In the genomic region with DNA sequence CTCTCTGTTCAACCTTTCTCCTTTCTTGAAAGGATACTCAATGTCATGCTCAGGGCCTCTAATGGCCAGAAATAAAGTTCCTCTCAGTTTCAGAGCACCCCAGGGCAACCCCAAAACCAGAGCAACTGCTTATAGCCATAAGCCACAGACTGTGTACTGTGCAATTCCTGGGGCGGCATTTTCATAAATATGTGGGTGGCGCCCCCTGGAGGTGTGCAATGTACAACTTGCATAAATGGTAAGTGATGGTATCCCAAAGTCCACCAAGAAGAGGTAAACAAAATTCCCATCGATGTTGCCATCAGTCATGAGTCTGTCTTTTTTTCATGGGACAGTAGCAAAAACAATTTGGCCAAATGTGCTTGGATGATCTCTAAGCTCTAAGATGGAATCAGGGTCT, we compare ENCODE assay signal across 8 cellular contexts.
DNase-seq lines count a peak whose midpoint lies in the region; ATAC-seq, FAIRE-seq and TF ChIP-seq lines count a peak whose summit lies in the region.
"Not testable (repeated sequence)": the region's sequence is repeated elsewhere in the genome, so short reads cannot be mapped to it uniquely, and the experiment has no call there.

No MANE protein-coding gene starts in this region.

- in situ Hi-C loops in GM12878 (cut with MboI) = not testable (repeated sequence)

- TF ChIP-seq CTCF in BE2C (IDR thresholded peaks at IDR 0.05; ENCODE audit: low read depth, low read length) (peak; percentile 30; the same call in 1 of the 2 replicates), H9 (conservative IDR thresholded peaks at IDR 0.05) (peak; percentile 52), OCI-LY1 (IDR thresholded peaks at IDR 0.05; ENCODE audit: low read length) (peak; percentile 10; the same call in 1 of the 2 replicates), fibroblast of mammary gland (conservative IDR thresholded peaks at IDR 0.05; ENCODE audit: control insufficient read depth, insufficient read depth, low read depth, low read length) (peak; percentile 10), neural crest cell (conservative IDR thresholded peaks at IDR 0.05) (peak; percentile 34)
- TF ChIP-seq CTCF in GM12878 (IDR thresholded peaks at IDR 0.05 in 2 of 3, conservative IDR thresholded peaks at IDR 0.05 in 1 of 3; ENCODE audit: control insufficient read depth in 2 of 3, extremely low read depth in 1 of 3, insufficient read depth in 1 of 3, low read depth in 3 of 3, low read length in 3 of 3) = not testable (repeated sequence)

- not testable (repeated sequence) for H3K4me3 ChIP-seq in BE2C (ENCODE audit: low read depth, low read length); OCI-LY1 (ENCODE audit: low read depth, low read length, poor library complexity, severe bottlenecking); GM12878; fibroblast of mammary gland (ENCODE audit: control insufficient read depth, low read depth, low read length)

- not testable (repeated sequence) for DNase-seq in BE2C; H9; GM12878 (ENCODE audit: low read depth, low spot score); fibroblast of mammary gland (ENCODE audit: low read depth); neural crest cell (ENCODE audit: low read depth, low spot score)
- DNase-seq in activated CD4-positive, alpha-beta T cell treated with anti-CD3 and anti-CD28 coated beads, Interleukin-2, amount 50 U/mL, for 1 hour = peak; percentile 1
- peak; percentile 44 for DNase-seq in stimulated activated CD8-positive, alpha-beta memory T cell treated with anti-CD3 and anti-CD28 coated beads, Interleukin-4, amount 100 ng/mL, for 48 hours

- H3K9me2 ChIP-seq in OCI-LY1 (ENCODE audit: low read depth, low read length) = not testable (repeated sequence)

- H3K79me1 ChIP-seq in H9 (ENCODE audit: insufficient read depth, low read depth, low read length, poor library complexity, severe bottlenecking) = not testable (repeated sequence)

- intact Hi-C loops in GM12878 (cut with micrococcal nuclease; ENCODE audit: unreplicated experiment) = not testable (repeated sequence)

- H3K27me3 Mint-ChIP-seq in H9 (ENCODE audit: low read depth); neural crest cell (ENCODE audit: low read depth): not testable (repeated sequence)

- not testable (repeated sequence) for ATAC-seq in GM12878

- H3K18ac ChIP-seq in H9 (ENCODE audit: insufficient read length, low read depth, low read length) = not testable (repeated sequence)

- not testable (repeated sequence) for H3K79me2 ChIP-seq in H9 (ENCODE audit: insufficient read depth, low read length); OCI-LY1 (ENCODE audit: insufficient read depth, low read length); GM12878 (ENCODE audit: control insufficient read depth, insufficient read depth, low read length)

- not testable (repeated sequence) for H4K8ac ChIP-seq in H9 (replicated peaks; ENCODE audit: insufficient read length, low read depth, low read length)

- WGBS in H9 (ENCODE audit: extremely low coverage, insufficient read length, low lambda C conversion rate) = no CpG with 5 or more reads among the region's 3 CpGs
- WGBS in GM12878 (ENCODE audit: insufficient coverage, insufficient replicate concordance, low lambda C conversion rate, missing lambda C conversion rate) = 44% methylated on average over 3 of the region's 3 CpGs

- not testable (repeated sequence) for H3K4ac ChIP-seq in H9 (ENCODE audit: low read depth, low read length)

- not testable (repeated sequence) for TF ChIP-seq POLR2A in GM12878 (IDR thresholded peaks at IDR 0.05; ENCODE audit: low read depth, low read length)

- H3K4me1 Mint-ChIP-seq in H9 = peaks cover 31 to 45% of the 10 kb centered on the region in 2 experiments
- H3K4me1 Mint-ChIP-seq in neural crest cell = not testable (repeated sequence)

- not testable (repeated sequence) for TF ChIP-seq EP300 in GM12878 (IDR thresholded peaks at IDR 0.05; ENCODE audit: borderline replicate concordance in 1 of 2, control insufficient read depth in 1 of 2, low read depth in 2 of 2, low read length in 2 of 2)

- not testable (repeated sequence) for H2AFZ ChIP-seq in H9 (ENCODE audit: low read length); OCI-LY1 (ENCODE audit: low read length); GM12878 (ENCODE audit: control insufficient read depth, low read depth, low read length)

- FAIRE-seq in GM12878 (lab: Jason Lieb, UNC) = not testable (repeated sequence)

- RAD21 ChIA-PET in GM12878 (lab: Charles Lee; ENCODE audit: unreplicated experiment) = not testable (repeated sequence)

- not testable (repeated sequence) for H2BK20ac ChIP-seq in H9 (ENCODE audit: low read depth, low read length, poor library complexity, severe bottlenecking)

- peak; percentile 11; the same call in 1 of the 2 replicates for TF ChIP-seq RAD21 in GM12878 (IDR thresholded peaks at IDR 0.05; ENCODE audit: insufficient read depth, low read depth, low read length)

- not testable (repeated sequence) for BruUV-seq in GM12878 (replicated peaks; lab: Mats Ljungman, UMichigan)

- H3K4me2 ChIP-seq in H9 (ENCODE audit: insufficient read depth, insufficient read length, low read length); OCI-LY1 (ENCODE audit: low read length); GM12878 (ENCODE audit: control insufficient read depth, insufficient read depth): not testable (repeated sequence)

- H3K36me3 ChIP-seq in BE2C; OCI-LY1 (ENCODE audit: insufficient read depth, low read length); GM12878 (ENCODE audit: control insufficient read depth in 2 of 2, insufficient read depth in 2 of 2, low read length in 1 of 2): not testable (repeated sequence)

- not testable (repeated sequence) for H3K27ac Mint-ChIP-seq in H9; neural crest cell (ENCODE audit: unreplicated experiment)

- H4K91ac ChIP-seq in H9 (ENCODE audit: insufficient read length, low read depth, low read length) = not testable (repeated sequence)

- H3K9me3 ChIP-seq in BE2C; H9 (ENCODE audit: control insufficient read depth, low read depth, low read length); OCI-LY1 (ENCODE audit: low read length); GM12878 (replicated peaks; ENCODE audit: control insufficient read depth, insufficient read depth, low read length): not testable (repeated sequence)

- H2AK5ac ChIP-seq in H9 (ENCODE audit: insufficient read length, low read length) = not testable (repeated sequence)

- not testable (repeated sequence) for H3K9ac ChIP-seq in H9 (ENCODE audit: extremely low read depth, insufficient read length, low read length); OCI-LY1 (ENCODE audit: low read length); GM12878 (ENCODE audit: control insufficient read depth, insufficient read depth, low read length)

- H3K4me1 ChIP-seq in BE2C; H9 (ENCODE audit: insufficient read depth, low read length); OCI-LY1 (ENCODE audit: insufficient read depth, low read length, severe bottlenecking); GM12878 (ENCODE audit: control insufficient read depth, insufficient read depth, low read length): not testable (repeated sequence)

- SMC1A ChIA-PET in GM12878 (lab: Charles Lee; ENCODE audit: uncharacterized antibody, unreplicated experiment) = not testable (repeated sequence)

- H3K23me2 ChIP-seq in H9 (ENCODE audit: insufficient read length, low read depth, low read length, poor library complexity, severe bottlenecking) = not testable (repeated sequence)

- not testable (repeated sequence) for H3K4me3 Mint-ChIP-seq in H9, neural crest cell

- not testable (repeated sequence) for H3K23ac ChIP-seq in H9 (ENCODE audit: insufficient read length, low read depth, low read length)

- H3T11ph ChIP-seq in H9 (ENCODE audit: low read length) = not testable (repeated sequence)

- not testable (repeated sequence) for H3K27ac ChIP-seq in H9 (ENCODE audit: insufficient read length, low read depth, low read length); OCI-LY1 (ENCODE audit: low read depth, low read length, poor library complexity, severe bottlenecking); GM12878 (ENCODE audit: control insufficient read depth, insufficient read depth)

- H3K36me3 Mint-ChIP-seq in H9 (ENCODE audit: insufficient read depth in 1 of 3, low read depth in 3 of 3) = peaks cover 3 to 28% (median 19%) of the 10 kb centered on the region in 3 experiments; a peak in 6 of 7 replicates
- not testable (repeated sequence) for H3K36me3 Mint-ChIP-seq in neural crest cell (ENCODE audit: low read depth)

- not testable (repeated sequence) for H2BK15ac ChIP-seq in H9 (ENCODE audit: low read depth, low read length)

- H2BK5ac ChIP-seq in H9 (ENCODE audit: insufficient read length, low read length) = not testable (repeated sequence)

- CTCF ChIA-PET in GM12878 (lab: Yijun Ruan, JAX) = not testable (repeated sequence)

- POLR2A ChIA-PET in GM12878 (lab: Charles Lee) = not testable (repeated sequence)

- H2BK120ac ChIP-seq in H9 (ENCODE audit: low read depth, low read length, poor library complexity, severe bottlenecking) = not testable (repeated sequence)

- not testable (repeated sequence) for H3K56ac ChIP-seq in H9 (ENCODE audit: insufficient read length, low read depth, low read length)

- not testable (repeated sequence) for H3K14ac ChIP-seq in H9 (ENCODE audit: insufficient read depth, low read length)

- H2BK12ac ChIP-seq in H9 (ENCODE audit: insufficient read length, low read depth, low read length) = not testable (repeated sequence)

- not testable (repeated sequence) for H3F3A ChIP-seq in OCI-LY1 (ENCODE audit: insufficient read depth, low read length)

- not testable (repeated sequence) for H4K5ac ChIP-seq in H9 (ENCODE audit: insufficient read length, low read depth, low read length)

- not testable (repeated sequence) for H3K27me3 ChIP-seq in BE2C; H9 (ENCODE audit: insufficient read depth, low read length); OCI-LY1 (ENCODE audit: insufficient read depth, low read length); GM12878 (replicated peaks in 1 of 2; ENCODE audit: control insufficient read depth in 2 of 2, insufficient read depth in 2 of 2, low read length in 1 of 2)

- H3K9me3 Mint-ChIP-seq in H9 = peaks cover 7 to 17% of the 10 kb centered on the region in 2 experiments
- H3K9me3 Mint-ChIP-seq in neural crest cell = not testable (repeated sequence)

- H4K20me1 ChIP-seq in H9 (ENCODE audit: control insufficient read depth, insufficient read depth, insufficient read length); OCI-LY1 (ENCODE audit: insufficient read depth, low read length); GM12878 (ENCODE audit: control insufficient read depth, insufficient read depth): not testable (repeated sequence)
